ENCODE assay signal across 1 cellular context in genomic region chr19:2242092-2242537, GRCh38.
A peak's percentile ranks its signal among the peaks of the same experiment; 100 is the strongest.
TF ChIP-seq lines count a peak whose summit lies in the region.

No MANE protein-coding gene starts in this region.

TF ChIP-seq in liver, 16 proteins besides CTCF, POLR2A, EP300 and RAD21:
- TF ChIP-seq HNF4G (IDR thresholded peaks at IDR 0.05) (peak; percentile 63), HNF4A (conservative IDR thresholded peaks at IDR 0.05) (peak; percentile 85 to 88), TAF1 (conservative IDR thresholded peaks at IDR 0.05) (no peak), REST (IDR thresholded peaks at IDR 0.05) (no peak), RXRA (IDR thresholded peaks at IDR 0.05) (peak in 1 of 2 donors; percentile 19), SP1 (IDR thresholded peaks at IDR 0.05) (peak; percentile 79), FOXA2 (IDR thresholded peaks at IDR 0.05) (no peak)
- TF ChIP-seq, protein P1, sequence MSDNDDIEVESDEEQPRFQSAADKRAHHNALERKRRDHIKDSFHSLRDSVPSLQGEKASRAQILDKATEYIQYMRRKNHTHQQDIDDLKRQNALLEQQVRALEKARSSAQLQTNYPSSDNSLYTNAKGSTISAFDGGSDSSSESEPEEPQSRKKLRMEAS (IDR thresholded peaks at IDR 0.05) = no peak
- TF ChIP-seq, protein P2, sequence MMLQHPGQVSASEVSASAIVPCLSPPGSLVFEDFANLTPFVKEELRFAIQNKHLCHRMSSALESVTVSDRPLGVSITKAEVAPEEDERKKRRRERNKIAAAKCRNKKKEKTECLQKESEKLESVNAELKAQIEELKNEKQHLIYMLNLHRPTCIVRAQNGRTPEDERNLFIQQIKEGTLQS (IDR thresholded peaks at IDR 0.05) = no peak
TF ChIP-seq in liver: peak in this region for 4.
